ENCODE assay signal across 1 cellular context in genomic region chr1:40824591-40825429, GRCh38.
TF ChIP-seq lines count a peak whose summit lies in the region.

No MANE protein-coding gene starts in this region.

TF ChIP-seq in WTC11, 78 proteins besides CTCF, POLR2A, EP300 and RAD21 (continued from another document):
- TF ChIP-seq AR (CRISPR knock-in tag; IDR thresholded peaks at IDR 0.05) (no peak), CREM (CRISPR knock-in tag; IDR thresholded peaks at IDR 0.05) (no peak), MLX (CRISPR knock-in tag; IDR thresholded peaks at IDR 0.05) (no peak), ZNF281 (CRISPR knock-in tag; IDR thresholded peaks at IDR 0.05) (no peak), ATF2 (CRISPR knock-in tag; IDR thresholded peaks at IDR 0.05; ENCODE audit: borderline replicate concordance, low read depth) (no peak), ETV6 (CRISPR knock-in tag; IDR thresholded peaks at IDR 0.05) (no peak), CBFB (CRISPR knock-in tag; IDR thresholded peaks at IDR 0.05; ENCODE audit: low read depth) (no peak), ATF6 (CRISPR knock-in tag; IDR thresholded peaks at IDR 0.05) (no peak)
